ENCODE assay signal across 20 cellular contexts in the genomic region with DNA sequence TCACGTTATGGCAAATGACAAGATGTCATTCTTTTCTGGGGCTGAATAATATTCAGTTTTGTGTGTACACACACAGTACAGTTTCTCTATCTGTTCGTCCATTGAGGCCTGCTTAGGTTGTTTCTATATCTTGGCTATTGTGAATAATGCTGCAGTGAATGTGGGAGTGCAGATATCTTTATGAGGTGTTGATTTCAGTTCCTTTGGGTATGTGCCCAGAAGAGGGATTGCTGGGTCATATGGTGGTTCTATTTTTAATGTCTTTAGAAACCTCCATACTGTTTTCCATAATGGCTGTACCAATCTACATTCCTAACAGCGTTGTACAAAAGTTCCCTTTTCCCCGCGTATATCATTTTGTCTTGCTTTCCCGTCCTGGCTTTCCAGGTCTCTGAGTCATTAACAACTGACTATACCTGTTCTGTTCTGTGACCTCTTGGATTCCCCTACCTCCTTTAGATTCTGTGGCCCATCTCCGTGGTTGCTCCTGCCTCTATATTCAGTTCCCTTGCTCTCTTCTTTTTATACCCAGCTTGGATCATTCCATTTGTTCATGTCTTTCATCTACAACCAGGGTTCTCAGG. TPM values are rescaled to one million over a fixed set of nuclear protein-coding genes. Genes with fewer than 3 reads are reported as not detected.
DNase-seq lines count a peak whose midpoint lies in the region; ATAC-seq and TF ChIP-seq lines count a peak whose summit lies in the region.
"Had no signal": no experiment of that assay in that cellular context is flagged by ENCODE, and none has a peak within 500 bp of the region (broad histone marks: within the 10 kb centered on the region; RNA-seq: fewer than 3 reads in every experiment).

No MANE protein-coding gene starts in this region.

- no peaks in the 10 kb centered on the region for H3K27me3 ChIP-seq in PC-3 (ENCODE audit: low read length)
- H3K27me3 ChIP-seq in stomach = no peaks in the 10 kb centered on the region
- H3K27me3 ChIP-seq in CD8-positive, alpha-beta T cell (ENCODE audit: insufficient read depth, low read length) = no peaks in the 10 kb centered on the region

- H3K4me1 ChIP-seq in PC-3 (ENCODE audit: insufficient read depth, low read length) (peaks cover 52% of the 10 kb centered on the region), stomach (peaks cover 26 to 60% (median 42%) of the 10 kb centered on the region in 4 donors)
- H3K4me1 ChIP-seq in CD8-positive, alpha-beta T cell (ENCODE audit: insufficient read depth, low read length) = peaks cover 43% of the 10 kb centered on the region

- peak overlapping the region; percentile 48; the same call in 1 of the 2 replicates for H3K4me3 ChIP-seq in PC-3 (ENCODE audit: low read length)
- H3K4me3 ChIP-seq in stomach = no peak overlapping the region
- no peak overlapping the region for H3K4me3 ChIP-seq in CD8-positive, alpha-beta T cell (ENCODE audit: low read depth, low read length)
- H3K4me3 ChIP-seq: lower lobe of right lung, SK-N-MC had no signal

- TF ChIP-seq EP300 in stomach (IDR thresholded peaks at IDR 0.05) = no peak

- peaks cover 13% of the 10 kb centered on the region for H3F3A ChIP-seq in PC-3 (ENCODE audit: low read length, unreplicated experiment)

- H3K4me3 Mint-ChIP-seq in progenitor cell of endocrine pancreas (ENCODE audit: low read depth) = no peak overlapping the region
- H3K4me3 Mint-ChIP-seq in CD8-positive, alpha-beta T cell = no peak overlapping the region
- H3K4me3 Mint-ChIP-seq: activated CD4-positive, alpha-beta memory T cell treated with anti-CD3 and anti-CD28 coated beads for 36 hours; activated naive CD8-positive, alpha-beta T cell treated with anti-CD3 and anti-CD28 coated beads for 36 hours; activated T-cell treated with anti-CD3 and anti-CD28 coated beads, Interleukin-2, amount 50 U/mL, for 4 hours had no signal

- no peaks in the 10 kb centered on the region for H3K27me3 Mint-ChIP-seq in progenitor cell of endocrine pancreas
- no peaks in the 10 kb centered on the region for H3K27me3 Mint-ChIP-seq in CD8-positive, alpha-beta T cell (ENCODE audit: low read depth)
- H3K27me3 Mint-ChIP-seq: activated CD4-positive, alpha-beta memory T cell treated with anti-CD3 and anti-CD28 coated beads for 36 hours; activated naive CD8-positive, alpha-beta T cell treated with anti-CD3 and anti-CD28 coated beads for 36 hours had no signal

- H3K4me2 ChIP-seq in PC-3 (ENCODE audit: low read length) = peak overlapping the region; percentile 70

- no peak for TF ChIP-seq POLR2A in stomach (IDR thresholded peaks at IDR 0.05)

- CTCF ChIA-PET in PC-3 (lab: Charles Lee) = no interaction called here
- CTCF ChIA-PET in CD8-positive, alpha-beta T cell (lab: Charles Lee) = no interaction called here

- H3K79me2 ChIP-seq in PC-3 (ENCODE audit: low read length) = peaks cover 22% of the 10 kb centered on the region

- DNase-seq in DMS 273 (lab: John Stamatoyannopoulos, UW; ENCODE audit: unreplicated experiment) (peak; percentile 70), PC-3 (peak; percentile 64), fibroblast of peridontal ligament (ENCODE audit: extremely low read depth) (peak; percentile 10), progenitor cell of endocrine pancreas (ENCODE audit: low spot score, unreplicated experiment) (no peak), stomach (no peak), SIG-M5 (lab: John Stamatoyannopoulos, UW) (no peak)
- no peak for DNase-seq in activated CD4-positive, CD25-positive, alpha-beta regulatory T cell (lab: John Stamatoyannopoulos, UW)
- no peak for DNase-seq in CD8-positive, alpha-beta T cell
- DNase-seq: activated CD4-positive, alpha-beta memory T cell treated with anti-CD3 and anti-CD28 coated beads for 36 hours; activated naive CD8-positive, alpha-beta T cell treated with anti-CD3 and anti-CD28 coated beads for 36 hours; activated T-cell treated with anti-CD3 and anti-CD28 coated beads, Interleukin-2, amount 50 U/mL, for 4 hours; effector CD8-positive, alpha-beta T cell; foreskin melanocyte; HCEC 1CT; lower lobe of right lung; natural killer cell; NCI-H187; NCI-H510A treated with DMSO at 0.1 percent for 48 hours; stimulated activated CD4-positive, alpha-beta T cell treated with anti-CD3 and anti-CD28 coated beads, Interleukin-1b, Interleukin-23, amount 100 ng/mL, for 48 hours had no signal

- peaks cover 16% of the 10 kb centered on the region for H3K4me1 Mint-ChIP-seq in progenitor cell of endocrine pancreas (ENCODE audit: low read depth)
- H3K4me1 Mint-ChIP-seq in CD8-positive, alpha-beta T cell (ENCODE audit: low read depth) = peaks cover 79% of the 10 kb centered on the region

- POLR2A ChIA-PET in PC-3 (lab: Charles Lee; ENCODE audit: unreplicated experiment) = interaction anchor here (0.5 kb wide), 1 partner anchor 148 kb away, joined by 5 read pairs; no protein-coding TSS in a partner anchor
- POLR2A ChIA-PET in CD8-positive, alpha-beta T cell (lab: Charles Lee) = no interaction called here

- no peaks in the 10 kb centered on the region for H3K9me2 ChIP-seq in PC-3 (replicated peaks; ENCODE audit: low read length)

- intact Hi-C loops in PC-3 (cut with micrococcal nuclease) = no loop called here
- intact Hi-C loops in stomach (cut with DNase I; ENCODE audit: low total_unique reads) = no loop called here
- intact Hi-C loops in CD8-positive, alpha-beta T cell (cut with DNase I, micrococcal nuclease) = loop anchor here (5.0 to 10.0 kb wide), 2 partner anchors 380 to 863 kb away; partner anchors contain the start of gene UGCG (in 2 of the 2)

- H2AFZ ChIP-seq in PC-3 (ENCODE audit: low read length) = no peak overlapping the region

- H3K9ac ChIP-seq in PC-3 (ENCODE audit: low read length) = peak overlapping the region; percentile 61

- no peak for TF ChIP-seq CTCF in PC-3 (conservative IDR thresholded peaks at IDR 0.05; ENCODE audit: low read depth, low read length)
- TF ChIP-seq CTCF in progenitor cell of endocrine pancreas (IDR thresholded peaks at IDR 0.05; ENCODE audit: unreplicated experiment) = no peak
- TF ChIP-seq CTCF in stomach (IDR thresholded peaks at IDR 0.05) = no peak
- no peak for TF ChIP-seq CTCF in CD8-positive, alpha-beta T cell (IDR thresholded peaks at IDR 0.05)

- no peaks in the 10 kb centered on the region for H4K20me1 ChIP-seq in PC-3 (ENCODE audit: low read length)

- ATAC-seq in PC-3 = no peak; the same call in 1 of the 2 replicates
- ATAC-seq in CD8-positive, alpha-beta T cell = no peak
- ATAC-seq: activated T-cell treated with anti-CD3 and anti-CD28 coated beads, Interleukin-2, amount 50 U/mL, for 4 hours; lower lobe of right lung; natural killer cell had no signal

- H3K27ac ChIP-seq in PC-3 (ENCODE audit: low read length) (peak overlapping the region; percentile 95), stomach (no peak overlapping the region)
- H3K27ac ChIP-seq in CD8-positive, alpha-beta T cell (ENCODE audit: low read depth, low read length) = no peak overlapping the region
- H3K27ac ChIP-seq: lower lobe of right lung, SK-N-MC had no signal

- 66 to 77% (median 73%) methylated on average over 7 of the region's 7 CpGs for WGBS in stomach, 5 donors

- no peaks in the 10 kb centered on the region for H3K9me3 Mint-ChIP-seq in progenitor cell of endocrine pancreas (ENCODE audit: low read depth)
- H3K9me3 Mint-ChIP-seq in CD8-positive, alpha-beta T cell = no peaks in the 10 kb centered on the region
- H3K9me3 Mint-ChIP-seq: activated CD4-positive, alpha-beta memory T cell treated with anti-CD3 and anti-CD28 coated beads for 36 hours; activated naive CD8-positive, alpha-beta T cell treated with anti-CD3 and anti-CD28 coated beads for 36 hours; activated T-cell treated with anti-CD3 and anti-CD28 coated beads, Interleukin-2, amount 50 U/mL, for 4 hours; natural killer cell had no signal

- H3K9me3 ChIP-seq in PC-3 (ENCODE audit: low read length) = no peaks in the 10 kb centered on the region
- no peaks in the 10 kb centered on the region for H3K9me3 ChIP-seq in stomach
- no peaks in the 10 kb centered on the region for H3K9me3 ChIP-seq in CD8-positive, alpha-beta T cell (ENCODE audit: low read length)
- H3K9me3 ChIP-seq: lower lobe of right lung had no signal

- no peaks in the 10 kb centered on the region for H3K36me3 Mint-ChIP-seq in progenitor cell of endocrine pancreas (ENCODE audit: insufficient read depth)
- peaks cover 6% of the 10 kb centered on the region for H3K36me3 Mint-ChIP-seq in CD8-positive, alpha-beta T cell
- H3K36me3 Mint-ChIP-seq: activated CD4-positive, alpha-beta memory T cell treated with anti-CD3 and anti-CD28 coated beads for 36 hours; activated naive CD8-positive, alpha-beta T cell treated with anti-CD3 and anti-CD28 coated beads for 36 hours; natural killer cell had no signal

- peak overlapping the region; percentile 15 for H3K27ac Mint-ChIP-seq in progenitor cell of endocrine pancreas
- no peak overlapping the region for H3K27ac Mint-ChIP-seq in CD8-positive, alpha-beta T cell
- H3K27ac Mint-ChIP-seq: activated CD4-positive, alpha-beta memory T cell treated with anti-CD3 and anti-CD28 coated beads for 36 hours; activated naive CD8-positive, alpha-beta T cell treated with anti-CD3 and anti-CD28 coated beads for 36 hours; natural killer cell had no signal

- H3K36me3 ChIP-seq in PC-3 (ENCODE audit: low read depth, low read length) = no peaks in the 10 kb centered on the region
- H3K36me3 ChIP-seq in stomach = no peaks in the 10 kb centered on the region
- H3K36me3 ChIP-seq in CD8-positive, alpha-beta T cell (ENCODE audit: insufficient read depth, low read length) = no peaks in the 10 kb centered on the region

- BruUV-seq in PC-3 (replicated peaks; lab: Mats Ljungman, UMichigan) = no TSS peak

RNA-seq across cellular contexts. Expression of gene SNX30, which starts 6.8 kb away (rescaled TPM):
- total RNA-seq in PC-3 (2014; rRNA removed) (6.4 and 13.6 TPM in 2 replicates), progenitor cell of endocrine pancreas (12.9 and 13.4 TPM in 2 replicates), stomach (10 to 100 TPM in 3 of 5 donors, 1 to 10 TPM in 2; 1.2 to 37.1 (median 16.3) TPM)
- polyA plus RNA-seq in stomach = 1 to 10 TPM; 1.5 to 4.0 (median 3.1) TPM
- 1 to 10 TPM; 6.0 to 8.1 TPM for total RNA-seq in CD8-positive, alpha-beta T cell

RNA-seq across cellular contexts. Expression of gene INIP, which starts 39.5 kb away (rescaled TPM):
- total RNA-seq in PC-3 (2014; rRNA removed) (14.6 and 15.1 TPM in 2 replicates), progenitor cell of endocrine pancreas (31.6 and 32.6 TPM in 2 replicates), stomach (10 to 100 TPM in 4 of 5 donors, not detected in 1; 11.6 to 20.2 (median 12.9) TPM)
- 10 to 100 TPM in 2 of 3 donors, 1 to 10 TPM in 1; 4.6 to 14.8 (median 11.4) TPM for polyA plus RNA-seq in stomach
- 10 to 100 TPM; 11.7 to 17.2 TPM for total RNA-seq in CD8-positive, alpha-beta T cell

Comparison
In these comparisons a context has a peak if more than half of its experiments do, and no peak if none do; other contexts are left out.
1. DNase-seq: peak in DMS 273 (single experiment), PC-3 (single experiment) and fibroblast of peridontal ligament (single experiment); none in progenitor cell of endocrine pancreas (single experiment), stomach (single experiment), activated CD4-positive, CD25-positive, alpha-beta regulatory T cell (0 of 4), SIG-M5 (single experiment) and CD8-positive, alpha-beta T cell (0 of 7).
2. intact Hi-C loops: an anchor here in CD8-positive, alpha-beta T cell (5.0 to 10.0 kb wide); none called in PC-3 and stomach.